22 cellular contexts compared by ENCODE assay signal in the genomic region with DNA sequence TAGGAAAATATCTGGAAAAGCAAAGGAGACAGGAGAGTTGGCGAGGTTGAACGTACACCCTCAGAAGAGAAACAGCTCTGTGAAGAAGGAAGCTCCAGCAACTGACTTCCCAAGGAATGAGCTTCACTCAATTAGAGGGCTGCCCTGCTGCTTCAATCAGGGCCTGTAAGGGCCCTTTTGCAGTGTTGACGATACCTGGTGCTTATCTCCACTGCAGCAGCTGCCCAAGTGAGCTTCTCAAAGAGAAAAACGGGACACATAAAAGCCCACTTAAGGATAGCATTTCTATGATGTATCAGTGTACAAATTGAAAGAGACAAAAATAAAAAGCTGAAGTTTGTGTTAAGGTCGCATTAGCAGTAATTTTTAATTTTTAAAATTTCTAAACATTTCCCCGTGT. TPM values are rescaled to one million over a fixed set of nuclear protein-coding genes. Genes with fewer than 3 reads are reported as not detected.
DNase-seq lines count a peak whose midpoint lies in the region; ATAC-seq, FAIRE-seq and TF ChIP-seq lines count a peak whose summit lies in the region.
"Had no signal": no experiment of that assay in that cellular context is flagged by ENCODE, and none has a peak within 500 bp of the region (broad histone marks: within the 10 kb centered on the region; RNA-seq: fewer than 3 reads in every experiment).

No MANE protein-coding gene starts in this region.

- TF ChIP-seq EP300 in HepG2 (IDR thresholded peaks at IDR 0.05; ENCODE audit: low read depth in 2 of 2, low read length in 2 of 2): no peak
- TF ChIP-seq EP300 in HepG2 (CRISPR knock-in tag; IDR thresholded peaks at IDR 0.05; ENCODE audit: borderline replicate concordance): no peak

- POLR2A ChIA-PET in HepG2 (lab: Yijun Ruan, JAX): no interaction called here
- POLR2A ChIA-PET in Panc1 (lab: Charles Lee): no interaction called here

- no peak overlapping the region for H2AFZ ChIP-seq in HepG2 (ENCODE audit: low read length)

- H3K4me3 ChIP-seq in HepG2 (replicated peaks in 1 of 3; ENCODE audit: insufficient read depth in 1 of 3, low read depth in 2 of 3, low read length in 3 of 3) (no peak overlapping the region), right lobe of liver (no peak overlapping the region), Panc1 (ENCODE audit: low read depth in 2 of 2, low read length in 2 of 2) (no peak overlapping the region)
- H3K4me3 ChIP-seq: lung, psoas muscle, vagina had no signal

- CTCF ChIA-PET in HepG2 (lab: Yijun Ruan, JAX; ENCODE audit: low intra/inter-chr PET ratio, low total read pairs): no interaction called here
- CTCF ChIA-PET in Panc1 (lab: Charles Lee): no interaction called here

- in situ Hi-C loops in HepG2 (cut with HindIII; ENCODE audit: extremely low pct_ligation_motif_present, low pct_unique_long_range_greater_than_20kb): no loop called here
- in situ Hi-C loops in Panc1 (cut with HindIII; ENCODE audit: low pct_unique_long_range_greater_than_20kb, low sequenced_read_pairs): no loop called here

- TF ChIP-seq CTCF in HepG2 (CRISPR knock-in tag; IDR thresholded peaks at IDR 0.05): no peak
- TF ChIP-seq CTCF in right lobe of liver (IDR thresholded peaks at IDR 0.05): no peak
- no peak for TF ChIP-seq CTCF in Panc1 (IDR thresholded peaks at IDR 0.05)

- H3K4me2 ChIP-seq in HepG2 (ENCODE audit: low read depth, low read length): no peak overlapping the region

- TSS peak; percentile 6 for BruUV-seq in HepG2 (replicated peaks; lab: Mats Ljungman, UMichigan)
- BruUV-seq in Panc1 (replicated peaks; lab: Mats Ljungman, UMichigan): TSS peak; percentile 8

- H3K27me3 ChIP-seq in HepG2 (ENCODE audit: control insufficient read depth in 1 of 2, insufficient read depth in 2 of 2, low read length in 2 of 2) (no peaks in the 10 kb centered on the region), right lobe of liver (no peaks in the 10 kb centered on the region), Panc1 (ENCODE audit: control insufficient read depth, insufficient read depth, low read length) (no peaks in the 10 kb centered on the region)
- H3K27me3 ChIP-seq: vagina had no signal

- no peak for TF ChIP-seq RAD21 in HepG2 (CRISPR knock-in tag; IDR thresholded peaks at IDR 0.05)

- FAIRE-seq in HepG2 (lab: Jason Lieb, UNC): no peak

- H3K9ac ChIP-seq in HepG2 (ENCODE audit: insufficient read depth, low read depth, low read length): no peak overlapping the region

- H3K9me3 ChIP-seq in HepG2 (ENCODE audit: low read length) (no peaks in the 10 kb centered on the region), right lobe of liver (no peaks in the 10 kb centered on the region), Panc1 (ENCODE audit: control insufficient read depth, insufficient read depth, low read depth, low read length) (no peaks in the 10 kb centered on the region)
- H3K9me3 ChIP-seq: psoas muscle, vagina had no signal

- H3K36me3 ChIP-seq in HepG2 (replicated peaks in 1 of 2; ENCODE audit: control insufficient read depth in 1 of 2, insufficient read depth in 2 of 2, low read length in 2 of 2): peaks cover 0 to 10% of the 10 kb centered on the region in 2 experiments; a peak in 1 of 5 replicates
- no peaks in the 10 kb centered on the region for H3K36me3 ChIP-seq in right lobe of liver
- no peaks in the 10 kb centered on the region for H3K36me3 ChIP-seq in Panc1 (ENCODE audit: control insufficient read depth, insufficient read depth, low read length)
- H3K36me3 ChIP-seq: vagina had no signal

- H4K20me1 ChIP-seq in HepG2 (ENCODE audit: insufficient read depth, low read length): peaks cover 35% of the 10 kb centered on the region

- no peak for ATAC-seq in HepG2
- no peak for ATAC-seq in right lobe of liver
- no peak for ATAC-seq in Panc1
- peak; percentile 23 for ATAC-seq in left colon
- no peak for ATAC-seq in GM19324 (IDR thresholded peaks at IDR 0.05; ENCODE audit: low FRiP score, unreplicated experiment)
- ATAC-seq: activated T-cell treated with anti-CD3 and anti-CD28 coated beads, Interleukin-2, amount 50 U/mL, for 72 hours; psoas muscle had no signal

- 95% methylated on average over 6 of the region's 6 CpGs for WGBS in HepG2 (ENCODE audit: low lambda C conversion rate)
- WGBS in right lobe of liver (ENCODE audit: insufficient coverage, low coverage, low lambda C conversion rate, missing lambda C conversion rate): 74% methylated on average over 6 of the region's 6 CpGs

- TF ChIP-seq POLR2A in HepG2 (IDR thresholded peaks at IDR 0.05; ENCODE audit: insufficient read depth in 1 of 2, low read depth in 2 of 2, low read length in 2 of 2) (no peak), right lobe of liver (IDR thresholded peaks at IDR 0.05) (no peak)

- peaks cover 55% of the 10 kb centered on the region for H3K4me1 ChIP-seq in HepG2 (ENCODE audit: insufficient read depth, low read length)
- H3K4me1 ChIP-seq in right lobe of liver: peaks cover 0 to 38% (median 2%) of the 10 kb centered on the region in 4 donors
- H3K4me1 ChIP-seq in Panc1 (ENCODE audit: control insufficient read depth, insufficient read depth, low read length): peaks cover 11% of the 10 kb centered on the region
- H3K4me1 ChIP-seq: psoas muscle had no signal

- H3K27ac ChIP-seq in HepG2 (ENCODE audit: extremely low read length, insufficient read depth, low read length): no peak overlapping the region
- no peak overlapping the region for H3K27ac ChIP-seq in right lobe of liver
- H3K27ac ChIP-seq in Panc1 (ENCODE audit: low read length): no peak overlapping the region
- H3K27ac ChIP-seq: epithelial cell of prostate, psoas muscle, vagina had no signal

- DNase-seq in HepG2 (ENCODE audit: low spot score): no peak
- DNase-seq in right lobe of liver: no peak
- no peak for DNase-seq in Panc1 (ENCODE audit: low read depth, low spot score)
- DNase-seq in left colon: no peak
- no peak for DNase-seq in DMS153 treated with DMSO at 0.1 percent for 48 hours (lab: John Stamatoyannopoulos, UW; ENCODE audit: unreplicated experiment)
- no peak for DNase-seq in activated naive CD4-positive, alpha-beta T cell treated with anti-CD3 and anti-CD28 coated beads, Interleukin-2, amount 50 U/mL, for 16 hours
- DNase-seq: activated CD4-positive, CD25-positive, alpha-beta regulatory T cell treated with anti-CD3 and anti-CD28 coated beads, Interleukin-2, amount 50 U/mL, for 72 hours; activated naive CD4-positive, alpha-beta T cell treated with anti-CD3 and anti-CD28 coated beads, Interleukin-2, amount 10 ng/mL, durations not matched to agents 7 days and 5 days; activated T-cell treated with anti-CD3 and anti-CD28 coated beads, Interleukin-2, amount 50 U/mL, for 72 hours; aorta; CD4-positive, alpha-beta memory T cell; HCEC 1CT; MM.1S; NCI-H1694 treated with DMSO at 0.1 percent for 48 hours; psoas muscle; RPMI8226; stimulated activated CD4-positive, alpha-beta T cell treated with anti-CD3 and anti-CD28 coated beads, Interleukin-1b, Interleukin-23, amount 100 ng/mL, for 48 hours; substantia nigra had no signal

- intact Hi-C loops in HepG2 (cut with micrococcal nuclease; ENCODE audit: unreplicated experiment) (no loop called here), right lobe of liver (cut with DNase I) (no loop called here), Panc1 (cut with micrococcal nuclease; ENCODE audit: unreplicated experiment) (no loop called here), left colon (cut with DNase I, micrococcal nuclease) (no loop called here)

- peaks cover 87% of the 10 kb centered on the region for H3K79me2 ChIP-seq in HepG2 (ENCODE audit: insufficient read depth, low read length)

TF ChIP-seq in HepG2, 621 proteins besides CTCF, POLR2A, EP300 and RAD21 (continues in another document):
- TF ChIP-seq MXI1 (IDR thresholded peaks at IDR 0.05; ENCODE audit: borderline replicate concordance, low read depth, low read length): no peak
- no peak for TF ChIP-seq GRHL1 (CRISPR knock-in tag; conservative IDR thresholded peaks at IDR 0.05)

RNA-seq across cellular contexts. Expression of gene SEC63, which starts 16.4 kb away (rescaled TPM):
- total RNA-seq in HepG2 (2016; rRNA removed; fragmentation: Illumina TruSeq; extraction: Trizol) (17.5 and 20.2 TPM in 2 replicates), right lobe of liver (10 to 100 TPM; 22.7 to 81.9 (median 66.8) TPM), Panc1 (2021; ENCODE audit: unreplicated experiment) (172 TPM), left colon (10 to 100 TPM; 64.9 to 66.1 TPM)
- total RNA-seq in HepG2 (2016; cell fraction: cytosol; rRNA removed; fragmentation: Illumina TruSeq; extraction: Trizol; ENCODE audit: low read depth): 21.6 and 28.5 TPM in 2 replicates
- total RNA-seq in HepG2 (2016; cell fraction: insoluble cytoplasmic fraction; rRNA removed; fragmentation: Illumina TruSeq; extraction: Trizol): 15.0 and 16.4 TPM in 2 replicates
- total RNA-seq in HepG2 (2016; cell fraction: membrane; rRNA removed; fragmentation: Illumina TruSeq; extraction: Trizol): 14.9 and 15.0 TPM in 2 replicates
- total RNA-seq in HepG2 (2016; cell fraction: nucleus; rRNA removed; fragmentation: Illumina TruSeq; extraction: Trizol): 66.1 and 77.7 TPM in 2 replicates
- 29.6 and 45.9 TPM in 2 replicates for polyA plus RNA-seq in HepG2 (2011; rRNA removed)
- polyA plus RNA-seq in HepG2 (2011; cell fraction: cytosol; rRNA removed): 8.5 and 13.3 TPM in 2 replicates
- polyA plus RNA-seq in HepG2 (2011; cell fraction: nucleus; rRNA removed): 15.1 and 18.7 TPM in 2 replicates
- polyA plus RNA-seq in HepG2 (2012): 54.3 and 117 TPM in 2 replicates
- 11.1 and 13.0 TPM in 2 replicates for polyA plus RNA-seq in HepG2 (2016; cell fraction: cytosol; fragmentation: Illumina TruSeq; extraction: Trizol; ENCODE audit: low read depth)
- 56.3 and 56.5 TPM in 2 replicates for polyA plus RNA-seq in HepG2 (2016; cell fraction: insoluble cytoplasmic fraction; fragmentation: Illumina TruSeq; extraction: Trizol; ENCODE audit: low read depth)
- polyA plus RNA-seq in HepG2 (2016; cell fraction: membrane; fragmentation: Illumina TruSeq; extraction: Trizol; ENCODE audit: low read depth): 18.9 and 20.3 TPM in 2 replicates
- polyA plus RNA-seq in HepG2 (2016; cell fraction: nucleus; fragmentation: Illumina TruSeq; extraction: Trizol; ENCODE audit: insufficient read depth, low read depth): 161 and 164 TPM in 2 replicates
- polyA minus RNA-seq in HepG2 (2011; rRNA and poly(A)+ RNA removed; ENCODE audit: low replicate concordance): 13.4 and 20.4 TPM in 2 replicates
- 16.7 and 26.4 TPM in 2 replicates for polyA minus RNA-seq in HepG2 (2011; cell fraction: cytosol; rRNA and poly(A)+ RNA removed)
- polyA minus RNA-seq in HepG2 (2011; cell fraction: nucleus; rRNA and poly(A)+ RNA removed): 82.8 and 89.0 TPM in 2 replicates
- polyA plus RNA-seq in Panc1 (2012; ENCODE audit: insufficient read length): 93.6 TPM
